8 cellular contexts compared by ENCODE assay signal in the genomic region with DNA sequence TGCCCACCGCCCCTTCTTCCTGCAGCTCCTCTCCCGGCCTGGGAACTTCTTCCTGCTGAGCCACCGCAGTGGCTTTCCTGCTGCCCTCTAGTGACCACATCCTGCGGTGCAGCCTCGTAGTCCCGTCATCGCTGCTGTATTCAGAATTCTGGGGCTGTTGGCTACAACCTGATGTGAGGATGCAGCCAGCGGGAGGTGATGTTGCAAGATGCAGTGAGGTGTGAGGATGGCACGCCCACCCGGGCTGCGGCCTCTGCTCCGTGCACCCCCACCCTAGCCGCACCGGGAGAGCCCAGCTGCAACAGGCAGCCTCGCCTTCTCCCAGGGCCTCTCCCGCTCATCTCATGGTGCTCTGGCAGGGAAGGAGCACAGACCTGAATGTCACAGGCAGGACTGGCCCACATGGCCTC. TPM values are rescaled to one million over a fixed set of nuclear protein-coding genes. Genes with fewer than 3 reads are reported as not detected.
DNase-seq lines count a peak whose midpoint lies in the region; FAIRE-seq and TF ChIP-seq lines count a peak whose summit lies in the region.
"Had no signal": no experiment of that assay in that cellular context is flagged by ENCODE, and none has a peak within 500 bp of the region (broad histone marks: within the 10 kb centered on the region; RNA-seq: fewer than 3 reads in every experiment).

No MANE protein-coding gene starts in this region.

- no peaks in the 10 kb centered on the region for H3K9me3 Mint-ChIP-seq in activated T-helper 2 cell treated with anti-CD3 and anti-CD28 coated beads, Interferon-gamma antibody, Interleukin-2, Interleukin-4, amounts not matched to agents 10 μg/mL and 5 μg/mL and 100 μg/mL, durations not matched to agents 14 hours and 24 hours and 36 hours

- H3K27me3 Mint-ChIP-seq in activated T-helper 2 cell treated with anti-CD3 and anti-CD28 coated beads, Interferon-gamma antibody, Interleukin-2, Interleukin-4, amounts not matched to agents 10 μg/mL and 5 μg/mL and 100 μg/mL, durations not matched to agents 14 hours and 24 hours and 36 hours (ENCODE audit: low read depth) = peaks cover 11% of the 10 kb centered on the region

- H3K9me3 ChIP-seq in neutrophil (no peaks in the 10 kb centered on the region), tibial artery (no peaks in the 10 kb centered on the region)

- no peak for FAIRE-seq in RCC 7860 (lab: Jason Lieb, UNC)
- FAIRE-seq: islet of Langerhans had no signal

- in situ Hi-C loops in KBM-7 (cut with MboI; ENCODE audit: low pct_unique_long_range_greater_than_20kb, low sequenced_read_pairs) = no loop called here

- peak; percentile 66 for DNase-seq in KBM-7
- peak; percentile 31 for DNase-seq in RCC 7860 (ENCODE audit: low spot score)
- peak; percentile 40 for DNase-seq in activated T-helper 2 cell treated with anti-CD3 and anti-CD28 coated beads, Interferon-gamma antibody, Interleukin-2, Interleukin-4, amounts not matched to agents 10 μg/mL and 5 μg/mL and 100 μg/mL, durations not matched to agents 14 hours and 24 hours and 36 hours (ENCODE audit: low spot score)
- peak; percentile 61 to 85 for DNase-seq in foreskin fibroblast
- DNase-seq in tibial artery = peak; percentile 64 to 85

- H3K36me3 Mint-ChIP-seq in activated T-helper 2 cell treated with anti-CD3 and anti-CD28 coated beads, Interferon-gamma antibody, Interleukin-2, Interleukin-4, amounts not matched to agents 10 μg/mL and 5 μg/mL and 100 μg/mL, durations not matched to agents 14 hours and 24 hours and 36 hours (ENCODE audit: low read depth) = no peaks in the 10 kb centered on the region

- H3K27ac Mint-ChIP-seq in activated T-helper 2 cell treated with anti-CD3 and anti-CD28 coated beads, Interferon-gamma antibody, Interleukin-2, Interleukin-4, amounts not matched to agents 10 μg/mL and 5 μg/mL and 100 μg/mL, durations not matched to agents 14 hours and 24 hours and 36 hours = no peak overlapping the region

- H3K4me1 Mint-ChIP-seq in activated T-helper 2 cell treated with anti-CD3 and anti-CD28 coated beads, Interferon-gamma antibody, Interleukin-2, Interleukin-4, amounts not matched to agents 10 μg/mL and 5 μg/mL and 100 μg/mL, durations not matched to agents 14 hours and 24 hours and 36 hours (ENCODE audit: low read depth) = peaks cover 6% of the 10 kb centered on the region

- no peak overlapping the region for H3K27ac ChIP-seq in neutrophil
- no peak overlapping the region for H3K27ac ChIP-seq in tibial artery

- H3K4me3 Mint-ChIP-seq in activated T-helper 2 cell treated with anti-CD3 and anti-CD28 coated beads, Interferon-gamma antibody, Interleukin-2, Interleukin-4, amounts not matched to agents 10 μg/mL and 5 μg/mL and 100 μg/mL, durations not matched to agents 14 hours and 24 hours and 36 hours (ENCODE audit: low read depth) = no peak overlapping the region

- intact Hi-C loops in activated T-helper 2 cell treated with anti-CD3 and anti-CD28 coated beads, Interferon-gamma antibody, Interleukin-2, Interleukin-4, amounts not matched to agents 10 μg/mL and 5 μg/mL and 100 μg/mL, durations not matched to agents 14 hours and 24 hours and 36 hours (cut with micrococcal nuclease) = loop anchor here (1.0 to 5.0 kb wide), 2 partner anchors 117 to 284 kb away; no protein-coding TSS in a partner anchor
- intact Hi-C loops in tibial artery (cut with DNase I; ENCODE audit: low total_unique reads) = loop anchor here (5.0 to 10.0 kb wide), 2 partner anchors 243 to 281 kb away; no protein-coding TSS in a partner anchor

- H3K4me3 ChIP-seq in foreskin fibroblast (ENCODE audit: low read depth in 1 of 2, low read length in 2 of 2) = no peak overlapping the region
- no peak overlapping the region for H3K4me3 ChIP-seq in neutrophil (ENCODE audit: low read depth in 1 of 2, low read length in 1 of 2)
- H3K4me3 ChIP-seq in tibial artery = no peak overlapping the region

- TF ChIP-seq CTCF in GM12872 (IDR thresholded peaks at IDR 0.05; ENCODE audit: insufficient read depth, low read depth, low read length) = peak; percentile 97
- TF ChIP-seq CTCF in foreskin fibroblast (IDR thresholded peaks at IDR 0.05; ENCODE audit: low read depth, low read length) = peak; percentile 97
- peak; percentile 62 for TF ChIP-seq CTCF in neutrophil (IDR thresholded peaks at IDR 0.05)
- peak; percentile 89 to 96 for TF ChIP-seq CTCF in tibial artery (IDR thresholded peaks at IDR 0.05)

- peaks cover 5 to 12% of the 10 kb centered on the region in 2 experiments for H3K4me1 ChIP-seq in neutrophil (ENCODE audit: control insufficient read depth in 1 of 2, insufficient read depth in 1 of 2, low read depth in 1 of 2, low read length in 1 of 2)
- peaks cover 0 to 54% (median 16%) of the 10 kb centered on the region in 4 donors for H3K4me1 ChIP-seq in tibial artery

- H3K27me3 ChIP-seq in neutrophil (peaks cover 73% of the 10 kb centered on the region), tibial artery (peaks cover 0 to 31% of the 10 kb centered on the region in 2 donors)

- no peaks in the 10 kb centered on the region for H3K36me3 ChIP-seq in neutrophil
- H3K36me3 ChIP-seq in tibial artery = peaks cover 0 to 4% (median under 1%) of the 10 kb centered on the region in 3 donors

RNA-seq across cellular contexts. Expression of gene CHST1, which starts 10.1 kb away (rescaled TPM):
- total RNA-seq in activated T-helper 2 cell treated with anti-CD3 and anti-CD28 coated beads, Interferon-gamma antibody, Interleukin-2, Interleukin-4, amounts not matched to agents 10 μg/mL and 5 μg/mL and 100 μg/mL, durations not matched to agents 14 hours and 24 hours and 36 hours = 0.34 and 0.51 TPM in 2 replicates
